Comparison of ENCODE assay signal across 8 cellular contexts in the genomic region with DNA sequence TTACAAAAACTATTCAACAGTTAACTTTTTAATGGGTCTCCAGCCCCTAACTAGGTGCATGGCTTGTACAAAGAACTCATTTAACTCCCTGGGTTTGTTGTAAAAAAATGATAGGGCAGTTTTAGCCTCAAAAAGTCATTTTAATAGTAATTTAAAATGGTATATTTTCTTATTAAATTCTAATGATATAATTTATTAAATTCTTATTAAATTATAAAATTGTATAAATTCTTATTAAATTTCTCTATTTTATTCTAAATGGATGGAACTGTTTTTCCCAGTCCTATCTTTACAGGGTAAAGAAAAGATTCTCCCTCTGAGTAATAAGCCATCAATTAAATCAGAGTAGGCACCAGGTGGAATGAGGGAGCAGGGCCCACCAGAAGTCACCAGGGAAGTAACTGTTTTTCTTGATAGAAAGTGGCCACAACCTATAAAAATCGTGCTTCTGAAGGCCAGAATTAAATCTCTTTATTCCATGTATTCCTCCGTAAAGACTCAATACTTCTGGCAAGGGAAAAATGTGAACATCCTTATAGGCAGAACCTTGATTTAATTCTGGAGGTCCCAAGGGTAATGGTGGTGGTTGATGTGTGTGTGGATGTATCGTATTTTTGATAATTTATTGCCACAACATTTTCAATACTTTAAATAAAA. TPM values are rescaled to one million over a fixed set of nuclear protein-coding genes. Genes with fewer than 3 reads are reported as not detected.
DNase-seq lines count a peak whose midpoint lies in the region; ATAC-seq, FAIRE-seq and TF ChIP-seq lines count a peak whose summit lies in the region.

No MANE protein-coding gene starts in this region.

- FAIRE-seq in D721Med (lab: Jason Lieb, UNC): no peak

- CTCF ChIA-PET in HCT116 (lab: Charles Lee): no interaction called here

- TF ChIP-seq POLR2A in HCT116 (IDR thresholded peaks at IDR 0.05; ENCODE audit: borderline replicate concordance, extremely low read depth, insufficient read depth, insufficient read length): no peak
- no peak for TF ChIP-seq POLR2A in adrenal gland (IDR thresholded peaks at IDR 0.05)

- H2BK12ac ChIP-seq in mesenchymal stem cell (ENCODE audit: low read length in 2 of 2): no peak overlapping the region

- POLR2A ChIA-PET in HCT116 (lab: Charles Lee): no interaction called here

- H4K91ac ChIP-seq in mesenchymal stem cell (ENCODE audit: low read length): no peak overlapping the region

- H3K18ac ChIP-seq in mesenchymal stem cell (ENCODE audit: low read depth in 1 of 2, low read length in 2 of 2): no peak overlapping the region

- no peak for ATAC-seq in HCT116
- no peak for ATAC-seq in GM18520 (IDR thresholded peaks at IDR 0.05; ENCODE audit: unreplicated experiment)
- no peak for ATAC-seq in GM18909 (IDR thresholded peaks at IDR 0.05; ENCODE audit: poor library complexity, unreplicated experiment)

- H3K4me1 ChIP-seq in HCT116 (ENCODE audit: control insufficient read depth in 1 of 2, insufficient read depth in 2 of 2, low read length in 2 of 2) (peaks cover 10 to 30% of the 10 kb centered on the region in 2 experiments; a peak in 3 of 4 replicates), adrenal gland (replicated peaks in 1 of 2) (peaks cover 28 to 35% of the 10 kb centered on the region in 2 donors), mesenchymal stem cell (ENCODE audit: control insufficient read depth, insufficient read depth, low read depth, low read length) (peaks cover 8% of the 10 kb centered on the region)

- no peak overlapping the region for H4K8ac ChIP-seq in mesenchymal stem cell (ENCODE audit: low read length)

- peaks cover 10% of the 10 kb centered on the region for H3K79me1 ChIP-seq in mesenchymal stem cell (replicated peaks; ENCODE audit: low read length, poor library complexity, severe bottlenecking)

- intact Hi-C loops in HCT116 (cut with micrococcal nuclease) (loop anchor here (1.0 kb wide), 1 partner anchor 26 kb away; a partner anchor contains a TSS), adrenal gland (cut with DNase I) (no loop called here)

- no peak overlapping the region for H2BK120ac ChIP-seq in mesenchymal stem cell (ENCODE audit: low read depth, low read length)

- H2BK5ac ChIP-seq in mesenchymal stem cell (ENCODE audit: low read depth, low read length, poor library complexity, severe bottlenecking): no peak overlapping the region

- BruUV-seq in HCT116 (replicated peaks; lab: Mats Ljungman, UMichigan): no TSS peak

- RAD21 ChIA-PET in HCT116 (lab: Charles Lee; ENCODE audit: low non-redundant PET in 1 of 2, low total read pairs in 2 of 2, uncharacterized antibody in 2 of 2, unreplicated experiment in 2 of 2): no interaction called here

- H3K9me3 ChIP-seq in HCT116 (ENCODE audit: control insufficient read depth in 1 of 2, insufficient read depth in 1 of 2, low read depth in 1 of 2, low read length in 2 of 2): no peaks in the 10 kb centered on the region
- H3K9me3 ChIP-seq in adrenal gland (replicated peaks in 1 of 3): no peaks in the 10 kb centered on the region
- H3K9me3 ChIP-seq in mesenchymal stem cell (ENCODE audit: control insufficient read depth, low read length): no peaks in the 10 kb centered on the region

- no peaks in the 10 kb centered on the region for H3K27me3 ChIP-seq in HCT116 (ENCODE audit: insufficient read depth, low read length)
- H3K27me3 ChIP-seq in adrenal gland: no peaks in the 10 kb centered on the region
- no peaks in the 10 kb centered on the region for H3K27me3 ChIP-seq in mesenchymal stem cell (ENCODE audit: control insufficient read depth in 1 of 2, insufficient read depth in 1 of 2, low read length in 2 of 2)

- TF ChIP-seq CTCF in 22Rv1 (IDR thresholded peaks at IDR 0.05) (no peak), HCT116 (IDR thresholded peaks at IDR 0.05 in 2 of 3, conservative IDR thresholded peaks at IDR 0.05 in 1 of 3; ENCODE audit: borderline replicate concordance in 1 of 3, insufficient read depth in 1 of 3, low read depth in 2 of 3, low read length in 2 of 3) (no peak), adrenal gland (IDR thresholded peaks at IDR 0.05) (no peak), D721Med (IDR thresholded peaks at IDR 0.05; ENCODE audit: insufficient read depth, missing control alignments) (no peak)

- no peaks in the 10 kb centered on the region for H4K20me1 ChIP-seq in HCT116 (ENCODE audit: insufficient read depth)

- H3K27ac ChIP-seq in 22Rv1: peak overlapping the region; percentile 86
- H3K27ac ChIP-seq in HCT116 (ENCODE audit: low read depth, low read length): no peak overlapping the region
- peak overlapping the region in 2 of 5 donors; percentile 95 for H3K27ac ChIP-seq in adrenal gland
- H3K27ac ChIP-seq in mesenchymal stem cell (ENCODE audit: low read length, poor library complexity, severe bottlenecking): peak overlapping the region; percentile 23

- H3K4ac ChIP-seq in mesenchymal stem cell (ENCODE audit: low read depth in 1 of 2, low read length in 2 of 2): no peak overlapping the region

- H3K4me3 ChIP-seq in HCT116 (replicated peaks in 1 of 2; ENCODE audit: low read depth in 1 of 2, low read length in 2 of 2) (peak overlapping the region; percentile 75 to 92), adrenal gland (peak overlapping the region in 3 of 4 donors; percentile 2 to 91 (median 79)), mesenchymal stem cell (ENCODE audit: insufficient read depth in 1 of 2, low read depth in 1 of 2, low read length in 2 of 2) (peak overlapping the region in 1 of 2 experiments; percentile 98)

- 7 to 12% (median 10%) methylated on average over 3 of the region's 3 CpGs for WGBS in adrenal gland, 4 donors
- WGBS in mesenchymal stem cell: no CpG with 5 or more reads among the region's 3 CpGs

- no peak overlapping the region for H2AK5ac ChIP-seq in mesenchymal stem cell (ENCODE audit: low read length, severe bottlenecking)

- H3K36me3 ChIP-seq in HCT116 (ENCODE audit: control insufficient read depth in 1 of 2, insufficient read depth in 2 of 2, low read length in 2 of 2) (no peaks in the 10 kb centered on the region), adrenal gland (replicated peaks in 1 of 2) (no peaks in the 10 kb centered on the region), mesenchymal stem cell (ENCODE audit: control insufficient read depth in 1 of 2, insufficient read depth in 2 of 2, low read depth in 1 of 2, low read length in 2 of 2) (no peaks in the 10 kb centered on the region)

- peak overlapping the region; percentile 77; the same call in 1 of the 2 replicates for H3K9ac ChIP-seq in HCT116 (ENCODE audit: low read length)
- peak overlapping the region; percentile 100 for H3K9ac ChIP-seq in mesenchymal stem cell (ENCODE audit: low read length)

- no peak for TF ChIP-seq RAD21 in HCT116 (IDR thresholded peaks at IDR 0.05; ENCODE audit: low read depth)

- no peak overlapping the region for H2BK15ac ChIP-seq in mesenchymal stem cell (ENCODE audit: low read depth, poor library complexity, severe bottlenecking)

- H2AFZ ChIP-seq in HCT116 (ENCODE audit: low read depth, low read length, poor library complexity, severe bottlenecking): peak overlapping the region; percentile 100
- no peak overlapping the region for H2AFZ ChIP-seq in mesenchymal stem cell (ENCODE audit: low read depth, low read length)

- DNase-seq in HCT116 (ENCODE audit: low read depth, low spot score) (no peak), adrenal gland (no peak), mesenchymal stem cell (peak; percentile 32), D721Med (ENCODE audit: insufficient read length, low spot score) (no peak), foreskin melanocyte (no peak)

- H3K9me2 ChIP-seq in HCT116 (ENCODE audit: insufficient read depth): no peaks in the 10 kb centered on the region

- peaks cover 18% of the 10 kb centered on the region for H3K79me2 ChIP-seq in HCT116 (ENCODE audit: insufficient read depth, low read length)

- H3K14ac ChIP-seq in mesenchymal stem cell (ENCODE audit: low read length in 2 of 2): no peak overlapping the region

- H3K4me2 ChIP-seq in HCT116 (ENCODE audit: low read length): peak overlapping the region; percentile 100
- peak overlapping the region; percentile 84 for H3K4me2 ChIP-seq in mesenchymal stem cell (ENCODE audit: low read length, poor library complexity, severe bottlenecking)

- H3K23ac ChIP-seq in mesenchymal stem cell (ENCODE audit: low read length in 2 of 2): no peak overlapping the region

TF ChIP-seq in HCT116, 20 proteins besides CTCF, POLR2A, EP300 and RAD21:
- TF ChIP-seq SP1 (IDR thresholded peaks at IDR 0.05; ENCODE audit: low read depth) (no peak), FOSL1 (IDR thresholded peaks at IDR 0.05; ENCODE audit: low read depth) (no peak), TCF7L2 (IDR thresholded peaks at IDR 0.05; ENCODE audit: borderline replicate concordance, extremely low read depth, insufficient read depth, insufficient read length) (no peak), SRF (IDR thresholded peaks at IDR 0.05; ENCODE audit: low read depth) (no peak), ELF1 (IDR thresholded peaks at IDR 0.05; ENCODE audit: borderline replicate concordance, low read depth) (no peak), JUND (IDR thresholded peaks at IDR 0.05) (no peak), ZNF274 (IDR thresholded peaks at IDR 0.05; ENCODE audit: low read depth, low read length) (no peak)
TF ChIP-seq in HCT116: peak in this region for 0.

RNA-seq across cellular contexts. Expression of a gene that starts 0.8 kb away (rescaled TPM):
- total RNA-seq in HCT116 (2021; ENCODE audit: unreplicated experiment) (4.5 TPM), adrenal gland (10 to 100 TPM in 3 of 8 donors, 1 to 10 TPM in 5; 5.3 to 14.3 (median 8.4) TPM)
- 2.6 and 2.9 TPM in 2 replicates for polyA plus RNA-seq in HCT116 (2012)
- polyA plus RNA-seq in adrenal gland: 10 to 100 TPM in 1 of 3 donors, 1 to 10 TPM in 2; 7.4 to 18.0 (median 8.9) TPM
- polyA plus RNA-seq in mesenchymal stem cell (2013, experiment 1 of 2): 59.2 TPM
- 62.1 TPM for polyA plus RNA-seq in mesenchymal stem cell (2013, experiment 2 of 2)

RNA-seq across cellular contexts. Expression of a gene that starts 2.7 kb away (rescaled TPM):
- total RNA-seq in HCT116 (2021; ENCODE audit: unreplicated experiment): 26.8 TPM
- polyA plus RNA-seq in HCT116 (2012): 6.3 and 7.4 TPM in 2 replicates
- 10 to 100 TPM; 11.1 to 96.4 (median 40.1) TPM for total RNA-seq in adrenal gland
- polyA plus RNA-seq in adrenal gland: 10 to 100 TPM in 1 of 3 donors, 1 to 10 TPM in 2; 1.8 to 33.4 (median 3.5) TPM
- 25.3 TPM for polyA plus RNA-seq in mesenchymal stem cell (2013, experiment 1 of 2)
- polyA plus RNA-seq in mesenchymal stem cell (2013, experiment 2 of 2): 24.5 TPM

RNA-seq across cellular contexts. Expression of a gene that starts 26.4 kb away (rescaled TPM):
- total RNA-seq in HCT116 (2021; ENCODE audit: unreplicated experiment) (2.6 TPM), adrenal gland (1 to 10 TPM in 6 of 8 donors, under 1 TPM in 1, not detected in 1; 0.70 to 4.8 (median 2.9) TPM)
- 0.90 and 1.4 TPM in 2 replicates for polyA plus RNA-seq in HCT116 (2012)
- polyA plus RNA-seq in adrenal gland: 10 to 100 TPM in 2 of 3 donors, 1 to 10 TPM in 1; 3.2 to 19.6 (median 11.6) TPM
- 1.8 TPM for polyA plus RNA-seq in mesenchymal stem cell (2013, experiment 1 of 2)
- 1.6 TPM for polyA plus RNA-seq in mesenchymal stem cell (2013, experiment 2 of 2)

RNA-seq across cellular contexts. Expression of a gene that starts 26.6 kb away (rescaled TPM):
- total RNA-seq in HCT116 (2021; ENCODE audit: unreplicated experiment) (49.8 TPM), adrenal gland (10 to 100 TPM; 34.5 to 54.4 (median 42.3) TPM)
- 53.0 and 54.0 TPM in 2 replicates for polyA plus RNA-seq in HCT116 (2012)
- 10 to 100 TPM; 33.5 to 55.2 (median 38.9) TPM for polyA plus RNA-seq in adrenal gland
- 33.7 TPM for polyA plus RNA-seq in mesenchymal stem cell (2013, experiment 1 of 2)
- polyA plus RNA-seq in mesenchymal stem cell (2013, experiment 2 of 2): 33.9 TPM
